9 cellular contexts compared by ENCODE assay signal in the genomic region with DNA sequence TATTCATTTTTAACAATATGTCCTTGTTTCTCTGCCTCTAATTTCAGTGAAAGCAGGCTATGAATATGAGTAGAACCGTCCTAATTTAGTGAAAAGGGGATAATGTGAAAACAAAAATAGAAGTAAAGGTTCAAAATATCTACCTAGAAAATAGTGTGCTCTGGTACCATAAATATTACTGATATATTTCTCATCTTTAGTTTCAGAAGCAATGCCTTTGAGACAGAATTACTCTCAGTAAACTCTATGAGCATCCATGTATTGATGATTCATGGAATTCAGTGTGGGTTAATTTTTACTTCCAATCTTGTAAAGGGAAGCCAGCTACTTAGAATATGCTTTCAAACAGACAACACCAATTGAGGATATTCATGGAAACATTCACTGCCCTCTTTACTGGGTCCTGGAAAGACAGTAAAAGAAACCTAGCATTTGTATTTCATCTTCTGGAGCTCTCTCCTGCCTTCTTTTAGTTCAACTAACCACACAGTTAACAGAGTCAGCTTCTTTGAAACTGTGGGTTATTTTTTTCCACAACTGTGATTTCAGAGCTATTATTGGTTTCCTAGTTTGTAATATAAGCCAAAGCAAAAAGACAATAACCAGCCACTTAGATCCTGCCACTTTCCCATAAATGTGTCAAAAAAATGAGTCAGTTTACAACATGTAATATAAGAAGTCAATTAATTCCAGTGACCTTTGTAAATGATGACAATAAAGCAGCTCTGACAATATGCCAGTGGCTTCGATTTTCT. TPM values are rescaled to one million over a fixed set of nuclear protein-coding genes. Genes with fewer than 3 reads are reported as not detected.
DNase-seq lines count a peak whose midpoint lies in the region; ATAC-seq and TF ChIP-seq lines count a peak whose summit lies in the region.
"Had no signal": no experiment of that assay in that cellular context is flagged by ENCODE, and none has a peak within 500 bp of the region (broad histone marks: within the 10 kb centered on the region; RNA-seq: fewer than 3 reads in every experiment).

No MANE protein-coding gene starts in this region.

- H3K4me1 ChIP-seq in PC-3 (ENCODE audit: insufficient read depth, low read length) (peaks cover 24% of the 10 kb centered on the region), mucosa of descending colon (ENCODE audit: low read depth) (no peaks in the 10 kb centered on the region), right lobe of liver (no peaks in the 10 kb centered on the region)

- no peaks in the 10 kb centered on the region for H3K36me3 Mint-ChIP-seq in WTC11

- 62% methylated on average over 2 of the region's 2 CpGs for WGBS in right lobe of liver (ENCODE audit: insufficient coverage, low coverage, low lambda C conversion rate, missing lambda C conversion rate)

- ATAC-seq in GM18867 (IDR thresholded peaks at IDR 0.05; ENCODE audit: unreplicated experiment) (peak; percentile 54), HG02623 (IDR thresholded peaks at IDR 0.05; ENCODE audit: unreplicated experiment) (peak; percentile 60), PC-3 (peak; percentile 79), mucosa of descending colon (peak; percentile 39), WTC11 (no peak), right lobe of liver (no peak)

- DNase-seq in PC-3 (peak; percentile 32), mucosa of descending colon (no peak), WTC11 (ENCODE audit: low spot score) (no peak), cortex of kidney (lab: John Stamatoyannopoulos, UW) (no peak), right lobe of liver (no peak), middle frontal gyrus (ENCODE audit: extremely low spot score, low spot score) (no peak)

- no peak overlapping the region for H3K27ac Mint-ChIP-seq in WTC11

- no peaks in the 10 kb centered on the region for H3K9me3 Mint-ChIP-seq in WTC11

- H3F3A ChIP-seq in PC-3 (ENCODE audit: low read length, unreplicated experiment), result no peaks in the 10 kb centered on the region

- CTCF ChIA-PET in PC-3 (lab: Charles Lee) (interaction anchor here (0.7 kb wide), 1 partner anchor 168 kb away, joined by 4 read pairs; no protein-coding TSS in a partner anchor), WTC11 (lab: Charles Lee) (no interaction called here)

- intact Hi-C loops in PC-3 (cut with micrococcal nuclease), result loop anchor here (5.0 to 10.0 kb wide), 5 partner anchors 225 to 1088 kb away; a partner anchor contains a TSS
- intact Hi-C loops in mucosa of descending colon (cut with DNase I, micrococcal nuclease), result loop anchor here (5.0 to 10.0 kb wide), 2 partner anchors 392 to 395 kb away; no protein-coding TSS in a partner anchor
- intact Hi-C loops in right lobe of liver (cut with DNase I), result no loop called here

- H3K36me3 ChIP-seq in PC-3 (ENCODE audit: low read depth, low read length) (no peaks in the 10 kb centered on the region), mucosa of descending colon (ENCODE audit: low read depth) (no peaks in the 10 kb centered on the region), right lobe of liver (no peaks in the 10 kb centered on the region)

- no peaks in the 10 kb centered on the region for H4K20me1 ChIP-seq in PC-3 (ENCODE audit: low read length)

- H3K4me3 ChIP-seq in PC-3 (ENCODE audit: low read length), result no peak overlapping the region
- no peak overlapping the region for H3K4me3 ChIP-seq in mucosa of descending colon
- no peak overlapping the region for H3K4me3 ChIP-seq in right lobe of liver

- peak overlapping the region; percentile 31 for H3K4me2 ChIP-seq in PC-3 (ENCODE audit: low read length)

- no peak overlapping the region for H3K4me3 Mint-ChIP-seq in WTC11

- H3K9ac ChIP-seq in PC-3 (ENCODE audit: low read length), result no peak overlapping the region

- H3K79me2 ChIP-seq in PC-3 (ENCODE audit: low read length), result no peaks in the 10 kb centered on the region

- no peaks in the 10 kb centered on the region for H3K9me3 ChIP-seq in PC-3 (ENCODE audit: low read length)
- no peaks in the 10 kb centered on the region for H3K9me3 ChIP-seq in mucosa of descending colon
- no peaks in the 10 kb centered on the region for H3K9me3 ChIP-seq in right lobe of liver

- POLR2A ChIA-PET in PC-3 (lab: Charles Lee; ENCODE audit: unreplicated experiment), result no interaction called here
- POLR2A ChIA-PET in WTC11 (lab: Charles Lee), result no interaction called here

- no peaks in the 10 kb centered on the region for H3K9me2 ChIP-seq in PC-3 (replicated peaks; ENCODE audit: low read length)

- TF ChIP-seq CTCF in PC-3 (conservative IDR thresholded peaks at IDR 0.05; ENCODE audit: low read depth, low read length), result no peak
- no peak for TF ChIP-seq CTCF in mucosa of descending colon (IDR thresholded peaks at IDR 0.05)
- TF ChIP-seq CTCF in WTC11 (IDR thresholded peaks at IDR 0.05), result no peak
- TF ChIP-seq CTCF in right lobe of liver (IDR thresholded peaks at IDR 0.05), result no peak

- no peak overlapping the region for H2AFZ ChIP-seq in PC-3 (ENCODE audit: low read length)

- peaks cover 70% of the 10 kb centered on the region for H3K4me1 Mint-ChIP-seq in WTC11

- TF ChIP-seq POLR2A in right lobe of liver (IDR thresholded peaks at IDR 0.05), result no peak

- BruUV-seq in PC-3 (replicated peaks; lab: Mats Ljungman, UMichigan), result TSS peak; percentile 25

- H3K27me3 Mint-ChIP-seq in WTC11 (ENCODE audit: low read depth), result peaks cover 13% of the 10 kb centered on the region

- no peaks in the 10 kb centered on the region for H3K27me3 ChIP-seq in PC-3 (ENCODE audit: low read length)
- H3K27me3 ChIP-seq in right lobe of liver, result no peaks in the 10 kb centered on the region

- H3K27ac ChIP-seq in PC-3 (ENCODE audit: low read length) (peak overlapping the region; percentile 26; the same call in 1 of the 2 replicates), right lobe of liver (no peak overlapping the region)
- H3K27ac ChIP-seq: HL-60 had no signal

TF ChIP-seq in WTC11, 78 proteins besides CTCF, POLR2A, EP300 and RAD21:
- TF ChIP-seq HMGA2 (CRISPR knock-in tag; IDR thresholded peaks at IDR 0.05) (no peak), ZNF671 (CRISPR knock-in tag; IDR thresholded peaks at IDR 0.05) (no peak), TCF7 (CRISPR knock-in tag; IDR thresholded peaks at IDR 0.05; ENCODE audit: low read depth) (no peak), CREB1 (CRISPR knock-in tag; IDR thresholded peaks at IDR 0.05) (no peak), ATF1 (CRISPR knock-in tag; IDR thresholded peaks at IDR 0.05) (no peak)
- TF ChIP-seq, protein P1, sequence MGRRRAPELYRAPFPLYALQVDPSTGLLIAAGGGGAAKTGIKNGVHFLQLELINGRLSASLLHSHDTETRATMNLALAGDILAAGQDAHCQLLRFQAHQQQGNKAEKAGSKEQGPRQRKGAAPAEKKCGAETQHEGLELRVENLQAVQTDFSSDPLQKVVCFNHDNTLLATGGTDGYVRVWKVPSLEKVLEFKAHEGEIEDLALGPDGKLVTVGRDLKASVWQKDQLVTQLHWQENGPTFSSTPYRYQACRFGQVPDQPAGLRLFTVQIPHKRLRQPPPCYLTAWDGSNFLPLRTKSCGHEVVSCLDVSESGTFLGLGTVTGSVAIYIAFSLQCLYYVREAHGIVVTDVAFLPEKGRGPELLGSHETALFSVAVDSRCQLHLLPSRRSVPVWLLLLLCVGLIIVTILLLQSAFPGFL (CRISPR knock-in tag; IDR thresholded peaks at IDR 0.05; ENCODE audit: borderline replicate concordance), result no peak

RNA-seq across cellular contexts. Expression of a gene that starts 1.7 kb away (rescaled TPM):
- not detected in 2 replicates for total RNA-seq in PC-3 (2014; rRNA removed)
- under 1 TPM; 0.29 to 0.80 (median 0.73) TPM for total RNA-seq in mucosa of descending colon
- total RNA-seq in WTC11 (2021), result 0.16 to 0.70 TPM (median 0.34 TPM) in 3 replicates
- under 1 TPM in 4 of 6 experiments, not detected in 2; 0.19 to 0.31 (median 0.22) TPM for total RNA-seq in right lobe of liver

Comparison
In these comparisons a context has a peak if more than half of its experiments do, and no peak if none do; other contexts are left out.
1. ATAC-seq: peak in GM18867 (single experiment), HG02623 (single experiment), PC-3 (single experiment) and mucosa of descending colon (single experiment); none in WTC11 (single experiment) and right lobe of liver (0 of 4).
2. intact Hi-C loops: an anchor here in PC-3 (5.0 to 10.0 kb wide) and mucosa of descending colon (5.0 to 10.0 kb wide); none called in right lobe of liver.